11 cellular contexts compared by ENCODE assay signal in genomic region chr1:65308781-65309316, GRCh38. TPM values are rescaled to one million over a fixed set of nuclear protein-coding genes. Genes with fewer than 3 reads are reported as not detected.
A peak's percentile ranks its signal among the peaks of the same experiment; 100 is the strongest.
DNase-seq lines count a peak whose midpoint lies in the region; ATAC-seq and TF ChIP-seq lines count a peak whose summit lies in the region.
"Had no signal": no experiment of that assay in that cellular context is flagged by ENCODE, and none has a peak within 500 bp of the region (broad histone marks: within the 10 kb centered on the region; RNA-seq: fewer than 3 reads in every experiment).

No MANE protein-coding gene starts in this region.

- H3K4me2 ChIP-seq in hepatocyte (peak overlapping the region; percentile 100), smooth muscle cell (peak overlapping the region; percentile 100)

- no peak overlapping the region for H3K9ac ChIP-seq in smooth muscle cell (ENCODE audit: low read depth)

- no peaks in the 10 kb centered on the region for H3K36me3 Mint-ChIP-seq in T-helper 17 cell (ENCODE audit: low read depth)

- H3K36me3 ChIP-seq in hepatocyte (replicated peaks; ENCODE audit: insufficient read depth, low read depth) (no peaks in the 10 kb centered on the region), smooth muscle cell (ENCODE audit: low read depth) (no peaks in the 10 kb centered on the region), thyroid gland (no peaks in the 10 kb centered on the region)
- H3K36me3 ChIP-seq: SJSA1 had no signal

- no peak overlapping the region for H3K27ac Mint-ChIP-seq in T-helper 17 cell

- H3K27ac ChIP-seq in hepatocyte, result no peak overlapping the region
- H3K27ac ChIP-seq in smooth muscle cell (ENCODE audit: low read depth), result no peak overlapping the region
- no peak overlapping the region for H3K27ac ChIP-seq in thyroid gland
- H3K27ac ChIP-seq: SJSA1 had no signal

- H3K4me1 Mint-ChIP-seq in T-helper 17 cell, result peaks cover 2% of the 10 kb centered on the region

- DNase-seq in NCI-H510A treated with DMSO at 0.1 percent for 48 hours (lab: John Stamatoyannopoulos, UW), result peak; percentile 81
- no peak for DNase-seq in NCI-H510A (lab: John Stamatoyannopoulos, UW)
- no peak for DNase-seq in T-helper 17 cell
- no peak for DNase-seq in hepatocyte (ENCODE audit: low spot score)
- no peak for DNase-seq in smooth muscle cell (lab: John Stamatoyannopoulos, UW; ENCODE audit: unreplicated experiment)
- no peak for DNase-seq in GM20000 (ENCODE audit: low spot score)
- no peak for DNase-seq in thyroid gland
- DNase-seq: activated gamma-delta T cell treated with Interleukin-2 at 50 U/mL for 16 hours; stimulated activated CD4-positive, alpha-beta T cell treated with anti-CD3 and anti-CD28 coated beads, Interleukin-4, amount 100 ng/mL, for 1 hour had no signal

- peaks cover 19% of the 10 kb centered on the region for H3K27me3 ChIP-seq in hepatocyte
- H3K27me3 ChIP-seq in smooth muscle cell (ENCODE audit: low read depth), result peaks cover 24% of the 10 kb centered on the region
- no peaks in the 10 kb centered on the region for H3K27me3 ChIP-seq in thyroid gland

- TF ChIP-seq CTCF in hepatocyte (IDR thresholded peaks at IDR 0.05; ENCODE audit: poor library complexity), result no peak
- no peak for TF ChIP-seq CTCF in smooth muscle cell (IDR thresholded peaks at IDR 0.05; ENCODE audit: borderline replicate concordance, insufficient read depth, poor library complexity, severe bottlenecking)
- TF ChIP-seq CTCF in GM20000 (IDR thresholded peaks at IDR 0.05; ENCODE audit: extremely low read depth, missing control alignments), result no peak
- TF ChIP-seq CTCF in thyroid gland (IDR thresholded peaks at IDR 0.05), result no peak

- peak overlapping the region; percentile 69 for H3K4me3 ChIP-seq in hepatocyte
- peak overlapping the region; percentile 73 for H3K4me3 ChIP-seq in smooth muscle cell
- H3K4me3 ChIP-seq in thyroid gland (replicated peaks in 1 of 3), result peak overlapping the region in 1 of 3 donors; percentile 25
- H3K4me3 ChIP-seq: SJSA1 had no signal

- peak overlapping the region; percentile 25 for H3K4me3 Mint-ChIP-seq in T-helper 17 cell

- ATAC-seq in T-helper 17 cell (no peak), esophagus mucosa (no peak)

- H3K79me2 ChIP-seq in hepatocyte (no peaks in the 10 kb centered on the region), smooth muscle cell (ENCODE audit: low read depth) (no peaks in the 10 kb centered on the region)

- WGBS in hepatocyte (ENCODE audit: low lambda C conversion rate, missing lambda C conversion rate), result 13% methylated on average over 20 of the region's 22 CpGs
- WGBS in smooth muscle cell (ENCODE audit: low lambda C conversion rate), result 9% methylated on average over 18 of the region's 22 CpGs
- WGBS in thyroid gland, 2 donors, result 9 to 11% methylated on average over 22 of the region's 22 CpGs

- intact Hi-C loops in thyroid gland (cut with DNase I), result loop anchor here (10.0 kb wide), 1 partner anchor 54 kb away; no protein-coding TSS in a partner anchor

- no peaks in the 10 kb centered on the region for H4K20me1 ChIP-seq in hepatocyte (ENCODE audit: insufficient read depth, poor library complexity, severe bottlenecking)
- H4K20me1 ChIP-seq in smooth muscle cell (ENCODE audit: low read depth), result peaks cover 21% of the 10 kb centered on the region

- no peaks in the 10 kb centered on the region for H3K9me3 ChIP-seq in T-helper 17 cell (ENCODE audit: control insufficient read depth, low read length, poor library complexity, severe bottlenecking)
- H3K9me3 ChIP-seq in hepatocyte (ENCODE audit: low read depth), result no peaks in the 10 kb centered on the region
- H3K9me3 ChIP-seq in smooth muscle cell (replicated peaks; ENCODE audit: low read depth), result no peaks in the 10 kb centered on the region
- H3K9me3 ChIP-seq in thyroid gland, result no peaks in the 10 kb centered on the region
- H3K9me3 ChIP-seq: SJSA1 had no signal

- TF ChIP-seq POLR2A in thyroid gland (IDR thresholded peaks at IDR 0.05), result no peak

- H3K9me2 ChIP-seq in hepatocyte (replicated peaks; ENCODE audit: insufficient read depth), result no peaks in the 10 kb centered on the region

- H3K4me1 ChIP-seq in hepatocyte (ENCODE audit: insufficient read depth) (peaks cover 10% of the 10 kb centered on the region), smooth muscle cell (ENCODE audit: low read depth) (peaks cover 4% of the 10 kb centered on the region), thyroid gland (peaks cover 0 to 15% of the 10 kb centered on the region in 2 donors)

- peak overlapping the region; percentile 57 for H2AFZ ChIP-seq in hepatocyte
- no peak overlapping the region for H2AFZ ChIP-seq in smooth muscle cell (ENCODE audit: low read depth)

- H3K27me3 Mint-ChIP-seq in T-helper 17 cell, result peaks cover 43% of the 10 kb centered on the region

- no peaks in the 10 kb centered on the region for H3F3A ChIP-seq in smooth muscle cell (ENCODE audit: low read depth)

RNA-seq across cellular contexts. Expression of gene DNAJC6, which starts 0.5 kb away (rescaled TPM):
- total RNA-seq in T-helper 17 cell (1 to 10 TPM; 1.8 to 2.4 TPM), hepatocyte (5.7 and 11.2 TPM in 2 replicates), smooth muscle cell (3.2 and 7.8 TPM in 2 replicates), thyroid gland (1 to 10 TPM; 2.8 to 9.2 (median 5.3) TPM), esophagus mucosa (0.20 TPM)
- polyA plus RNA-seq in hepatocyte (6.0 and 9.3 TPM in 2 replicates), smooth muscle cell (0.70 and 2.7 TPM in 2 replicates)
